Comparison of ENCODE assay signal across 9 cellular contexts in the genomic region with DNA sequence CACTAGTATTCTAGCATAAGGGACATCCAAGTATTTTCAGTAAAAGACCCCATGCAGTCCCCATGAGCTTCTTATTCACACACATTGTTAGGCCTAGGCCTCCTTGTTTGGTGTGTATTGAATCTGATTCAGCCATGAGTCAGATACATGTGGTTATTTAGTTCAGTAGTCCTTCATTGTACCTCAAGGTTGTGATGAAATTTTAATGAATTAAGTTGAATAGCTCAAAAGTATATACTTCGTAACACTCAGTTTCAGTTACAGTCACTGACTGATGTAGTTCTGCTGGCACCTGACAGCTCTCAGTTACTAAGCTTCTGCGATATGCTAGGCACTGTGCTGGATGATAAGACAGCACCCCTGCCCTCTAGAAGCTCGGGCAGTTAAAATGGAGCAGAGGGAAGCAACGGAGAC.
A peak's percentile ranks its signal among the peaks of the same experiment; 100 is the strongest.
DNase-seq lines count a peak whose midpoint lies in the region; ATAC-seq and TF ChIP-seq lines count a peak whose summit lies in the region.
"Had no signal": no experiment of that assay in that cellular context is flagged by ENCODE, and none has a peak within 500 bp of the region (broad histone marks: within the 10 kb centered on the region; RNA-seq: fewer than 3 reads in every experiment).

No MANE protein-coding gene starts in this region.

- H3K9me3 ChIP-seq in AG04450 (ENCODE audit: control insufficient read depth, insufficient read depth, low read length) (no peaks in the 10 kb centered on the region), SJCRH30 (replicated peaks) (no peaks in the 10 kb centered on the region)

- peaks cover 53% of the 10 kb centered on the region for H3K4me1 Mint-ChIP-seq in activated naive CD4-positive, alpha-beta T cell treated with anti-CD3 and anti-CD28 coated beads for 36 hours (ENCODE audit: low read depth)

- H3K4me3 ChIP-seq in AG04450 (ENCODE audit: low read depth, low read length) (no peak overlapping the region), H7 (ENCODE audit: insufficient read depth, low read depth, low read length) (no peak overlapping the region), SJCRH30 (no peak overlapping the region)

- TF ChIP-seq CTCF in AG04450 (IDR thresholded peaks at IDR 0.05; ENCODE audit: low read depth, low read length): no peak

- H3K4me3 Mint-ChIP-seq in activated naive CD4-positive, alpha-beta T cell treated with anti-CD3 and anti-CD28 coated beads for 36 hours: no peak overlapping the region
- H3K4me3 Mint-ChIP-seq: naive B cell had no signal

- no peaks in the 10 kb centered on the region for H3K27me3 ChIP-seq in AG04450 (ENCODE audit: control insufficient read depth, insufficient read depth, low read length)
- no peaks in the 10 kb centered on the region for H3K27me3 ChIP-seq in H7 (ENCODE audit: control insufficient read depth, insufficient read depth, low read length)
- H3K27me3 ChIP-seq in SJCRH30: no peaks in the 10 kb centered on the region

- CTCF ChIA-PET in AG04450 (lab: Charles Lee): interaction anchor here (0.8 to 1.6 kb wide), 7 partner anchors 20 to 210 kb away, joined by 3 to 11 read pairs (median 4); no protein-coding TSS in a partner anchor
- CTCF ChIA-PET in activated naive CD4-positive, alpha-beta T cell treated with anti-CD3 and anti-CD28 coated beads for 36 hours (lab: Charles Lee): interaction anchor here (0.7 to 1.6 kb wide), 5 partner anchors 10 to 162 kb away, joined by 3 to 7 read pairs (median 4); no protein-coding TSS in a partner anchor

- POLR2A ChIA-PET in AG04450 (lab: Yijun Ruan, JAX): interaction anchor here (0.6 to 1.4 kb wide), 7 partner anchors 22 to 303 kb away, joined by 3 to 8 read pairs (median 4); partner anchors contain the start of genes MARCHF4 and RPL37A

- H3K27ac ChIP-seq in AG04450 (ENCODE audit: low read depth, low read length): peak overlapping the region; percentile 67
- H3K27ac ChIP-seq in SJCRH30: no peak overlapping the region

- H3K36me3 ChIP-seq in H7 (replicated peaks; ENCODE audit: control insufficient read depth, insufficient read depth, low read length) (peaks cover 20% of the 10 kb centered on the region), SJCRH30 (peaks cover 92% of the 10 kb centered on the region)

- DNase-seq in AG04450 (ENCODE audit: low read depth, low spot score): peak; percentile 57
- DNase-seq in HCEC 1CT: peak; percentile 92
- peak; percentile 61 for DNase-seq in activated naive CD4-positive, alpha-beta T cell treated with anti-CD3 and anti-CD28 coated beads for 36 hours
- peak; percentile 58 for DNase-seq in fibroblast of the conjunctiva (ENCODE audit: low read depth)
- no peak for DNase-seq in H7
- no peak for DNase-seq in SJCRH30
- no peak for DNase-seq in NCI-H69 (lab: John Stamatoyannopoulos, UW)
- DNase-seq: naive B cell had no signal

- intact Hi-C loops in activated naive CD4-positive, alpha-beta T cell treated with anti-CD3 and anti-CD28 coated beads for 36 hours (cut with micrococcal nuclease): loop anchor here (1.0 to 2.0 kb wide), 10 partner anchors 11 to 217 kb away; partner anchors contain the start of gene SMARCAL1

- H3K4me1 ChIP-seq in SJCRH30: no peaks in the 10 kb centered on the region

- H3K27me3 Mint-ChIP-seq in activated naive CD4-positive, alpha-beta T cell treated with anti-CD3 and anti-CD28 coated beads for 36 hours (ENCODE audit: low read depth): no peaks in the 10 kb centered on the region
- H3K27me3 Mint-ChIP-seq: naive B cell had no signal

- ATAC-seq in GM18868 (IDR thresholded peaks at IDR 0.05; ENCODE audit: unreplicated experiment): no peak

- peak overlapping the region; percentile 80 for H3K27ac Mint-ChIP-seq in activated naive CD4-positive, alpha-beta T cell treated with anti-CD3 and anti-CD28 coated beads for 36 hours

- H3K9me3 Mint-ChIP-seq in activated naive CD4-positive, alpha-beta T cell treated with anti-CD3 and anti-CD28 coated beads for 36 hours: no peaks in the 10 kb centered on the region
- H3K9me3 Mint-ChIP-seq: naive B cell had no signal

- H3K36me3 Mint-ChIP-seq in activated naive CD4-positive, alpha-beta T cell treated with anti-CD3 and anti-CD28 coated beads for 36 hours (ENCODE audit: low read depth): peaks cover 62% of the 10 kb centered on the region

Comparison
In these comparisons a context has a peak if more than half of its experiments do, and no peak if none do; other contexts are left out.
1. DNase-seq: peak in AG04450 (single experiment), HCEC 1CT (single experiment), activated naive CD4-positive, alpha-beta T cell treated with anti-CD3 and anti-CD28 coated beads for 36 hours (single experiment) and fibroblast of the conjunctiva (single experiment); none in H7 (single experiment), SJCRH30 (0 of 2) and NCI-H69 (single experiment).